27 cellular contexts compared by ENCODE assay signal in the genomic region with DNA sequence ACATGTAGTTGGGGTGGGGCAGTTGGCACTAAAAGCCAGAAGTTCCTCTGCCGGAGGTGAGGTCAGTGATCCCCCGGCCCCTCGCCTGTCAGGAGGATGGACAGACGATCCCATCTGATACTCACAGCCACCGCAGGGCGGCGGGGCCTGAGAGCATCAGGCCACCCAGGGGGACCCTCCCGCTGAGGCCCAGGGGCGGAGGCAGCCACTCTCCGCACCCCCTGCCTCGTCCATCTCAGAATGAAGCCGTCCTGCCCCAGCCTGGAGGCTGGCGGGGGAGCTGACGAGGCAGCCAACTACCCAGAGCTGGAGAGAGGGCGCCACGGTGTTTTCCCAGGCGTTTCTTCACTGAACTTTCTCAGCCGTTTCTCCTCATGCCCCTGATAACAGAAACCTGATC. TPM values are rescaled to one million over a fixed set of nuclear protein-coding genes. Genes with fewer than 3 reads are reported as not detected.
DNase-seq lines count a peak whose midpoint lies in the region; TF ChIP-seq lines count a peak whose summit lies in the region.
"Had no signal": no experiment of that assay in that cellular context is flagged by ENCODE, and none has a peak within 500 bp of the region (broad histone marks: within the 10 kb centered on the region; RNA-seq: fewer than 3 reads in every experiment).

No MANE protein-coding gene starts in this region.

- peaks cover 8% of the 10 kb centered on the region for H3K27me3 Mint-ChIP-seq in osteocyte (ENCODE audit: unreplicated experiment)

- H3K36me3 Mint-ChIP-seq in osteocyte (ENCODE audit: unreplicated experiment) = no peaks in the 10 kb centered on the region
- H3K36me3 Mint-ChIP-seq: activated CD4-positive, alpha-beta memory T cell treated with anti-CD3 and anti-CD28 coated beads for 36 hours; activated naive CD4-positive, alpha-beta T cell treated with anti-CD3 and anti-CD28 coated beads, Interleukin-2, amount 10 ng/mL, durations not matched to agents 7 days and 5 days; stimulated activated memory B cell treated with anti-CD40 and anti-IgM and Interleukin-4, amounts not matched to agents 10 μg/mL and 1 μg/mL and 100 μg/mL, for 72 hours had no signal

- H3K27me3 ChIP-seq in H7 (ENCODE audit: control insufficient read depth, insufficient read depth, low read length) (no peaks in the 10 kb centered on the region), NT2/D1 (ENCODE audit: insufficient read depth, insufficient read length) (peaks cover 27% of the 10 kb centered on the region), vagina (no peaks in the 10 kb centered on the region)

- H3K9me3 ChIP-seq in NT2/D1 (ENCODE audit: insufficient read depth, low read length) = no peaks in the 10 kb centered on the region
- no peaks in the 10 kb centered on the region for H3K9me3 ChIP-seq in vagina
- H3K9me3 ChIP-seq: heart right ventricle, psoas muscle, SJSA1 had no signal

- TF ChIP-seq POLR2A in vagina (IDR thresholded peaks at IDR 0.05) = no peak

- peak overlapping the region; percentile 70 for H3K9ac ChIP-seq in NT2/D1 (ENCODE audit: insufficient read length, low read depth)

- H3K4me1 ChIP-seq in NT2/D1 (ENCODE audit: insufficient read depth, insufficient read length) (peaks cover 36% of the 10 kb centered on the region), vagina (no peaks in the 10 kb centered on the region)
- H3K4me1 ChIP-seq: heart right ventricle, psoas muscle, SJSA1 had no signal

- in situ Hi-C loops in G401 (cut with HindIII; ENCODE audit: low sequenced_read_pairs) = no loop called here

- H3K4me3 ChIP-seq in H7 (ENCODE audit: insufficient read depth, low read depth, low read length) = no peak overlapping the region
- no peak overlapping the region for H3K4me3 ChIP-seq in NT2/D1 (ENCODE audit: insufficient read length, low read depth)
- no peak overlapping the region for H3K4me3 ChIP-seq in vagina
- H3K4me3 ChIP-seq: heart right ventricle, psoas muscle, SJSA1 had no signal

- intact Hi-C loops in vagina (cut with DNase I) = no loop called here

- H3K36me3 ChIP-seq in H7 (replicated peaks; ENCODE audit: control insufficient read depth, insufficient read depth, low read length) (no peaks in the 10 kb centered on the region), NT2/D1 (ENCODE audit: insufficient read depth, insufficient read length, low read length) (no peaks in the 10 kb centered on the region), vagina (no peaks in the 10 kb centered on the region)
- H3K36me3 ChIP-seq: brain microvascular endothelial cell, heart right ventricle, SJSA1 had no signal

- no peak overlapping the region for H3K27ac ChIP-seq in vagina
- H3K27ac ChIP-seq: brain microvascular endothelial cell, heart right ventricle, psoas muscle, SJSA1 had no signal

- TF ChIP-seq CTCF in osteocyte (IDR thresholded peaks at IDR 0.05) = no peak
- no peak for TF ChIP-seq CTCF in vagina (IDR thresholded peaks at IDR 0.05)

- H3K4me3 Mint-ChIP-seq in osteocyte (ENCODE audit: unreplicated experiment) = no peak overlapping the region
- H3K4me3 Mint-ChIP-seq: activated CD4-positive, alpha-beta memory T cell treated with anti-CD3 and anti-CD28 coated beads for 36 hours; activated naive CD4-positive, alpha-beta T cell treated with anti-CD3 and anti-CD28 coated beads, Interleukin-2, amount 10 ng/mL, durations not matched to agents 7 days and 5 days; activated T-helper 1 cell treated with anti-CD3 and anti-CD28 coated beads, Interleukin-12 subunit alpha, Interleukin-12 subunit beta, Interleukin-2, Interleukin-4 antibody, amounts not matched to agents 30 ng/mL and 10 ng/mL and 1 ng/mL, durations not matched to agents 14 hours and 24 hours and 36 hours; CD4-positive, alpha-beta T cell; stimulated activated memory B cell treated with anti-CD40 and anti-IgM and Interleukin-4, amounts not matched to agents 10 μg/mL and 1 μg/mL and 100 μg/mL, for 72 hours had no signal

- no peak overlapping the region for H3K27ac Mint-ChIP-seq in osteocyte (ENCODE audit: unreplicated experiment)
- H3K27ac Mint-ChIP-seq: activated CD4-positive, alpha-beta memory T cell treated with anti-CD3 and anti-CD28 coated beads for 36 hours; activated naive CD4-positive, alpha-beta T cell treated with anti-CD3 and anti-CD28 coated beads, Interleukin-2, amount 10 ng/mL, durations not matched to agents 7 days and 5 days; activated T-helper 1 cell treated with anti-CD3 and anti-CD28 coated beads, Interleukin-12 subunit alpha, Interleukin-12 subunit beta, Interleukin-2, Interleukin-4 antibody, amounts not matched to agents 30 ng/mL and 10 ng/mL and 1 ng/mL, durations not matched to agents 14 hours and 24 hours and 36 hours; CD4-positive, alpha-beta T cell had no signal

- DNase-seq in H7 (peak; percentile 92), NT2/D1 (ENCODE audit: low read depth, low spot score) (no peak), ecto neural progenitor cell (ENCODE audit: low spot score) (peak; percentile 71), osteocyte (ENCODE audit: extremely low spot score, unreplicated experiment) (peak; percentile 85), G401 (ENCODE audit: low spot score) (no peak), vagina (ENCODE audit: extremely low spot score in 2 of 2) (no peak), OCI-M2 (lab: John Stamatoyannopoulos, UW; ENCODE audit: unreplicated experiment) (no peak)
- DNase-seq: activated CD4-positive, alpha-beta memory T cell treated with anti-CD3 and anti-CD28 coated beads for 36 hours; activated CD8-positive, alpha-beta memory T cell treated with anti-CD3 and anti-CD28 coated beads, Interleukin-2, amount 50 U/mL, for 4 hours; activated naive CD4-positive, alpha-beta T cell treated with anti-CD3 and anti-CD28 coated beads, Interleukin-2, amount 10 ng/mL, durations not matched to agents 7 days and 5 days; amniotic stem cell; brain microvascular endothelial cell; CD4-positive, alpha-beta T cell; DMS153; effector CD4-positive, alpha-beta T cell; heart right ventricle; NCI-H1694; psoas muscle; stimulated activated CD4-positive, alpha-beta T cell treated with anti-CD3 and anti-CD28 coated beads, Interleukin-4, amount 100 ng/mL, for 4 hours; substantia nigra; T-helper 1 cell had no signal

- peaks cover 14% of the 10 kb centered on the region for H3K4me1 Mint-ChIP-seq in osteocyte (ENCODE audit: unreplicated experiment)
- H3K4me1 Mint-ChIP-seq: activated naive CD4-positive, alpha-beta T cell treated with anti-CD3 and anti-CD28 coated beads, Interleukin-2, amount 10 ng/mL, durations not matched to agents 7 days and 5 days had no signal

- H3K9me3 Mint-ChIP-seq in osteocyte (ENCODE audit: unreplicated experiment) = no peaks in the 10 kb centered on the region
- H3K9me3 Mint-ChIP-seq: activated CD4-positive, alpha-beta memory T cell treated with anti-CD3 and anti-CD28 coated beads for 36 hours; activated naive CD4-positive, alpha-beta T cell treated with anti-CD3 and anti-CD28 coated beads, Interleukin-2, amount 10 ng/mL, durations not matched to agents 7 days and 5 days; activated T-helper 1 cell treated with anti-CD3 and anti-CD28 coated beads, Interleukin-12 subunit alpha, Interleukin-12 subunit beta, Interleukin-2, Interleukin-4 antibody, amounts not matched to agents 30 ng/mL and 10 ng/mL and 1 ng/mL, durations not matched to agents 14 hours and 24 hours and 36 hours; CD4-positive, alpha-beta T cell; stimulated activated memory B cell treated with anti-CD40 and anti-IgM and Interleukin-4, amounts not matched to agents 10 μg/mL and 1 μg/mL and 100 μg/mL, for 72 hours had no signal

RNA-seq across cellular contexts. Expression of a gene that starts 22.6 kb away (rescaled TPM):
- total RNA-seq in H7 (2014; rRNA removed; shearing (Covaris generic)) = not detected in 2 replicates
- not detected in 2 replicates for total RNA-seq in osteocyte
- total RNA-seq in G401 (2014; rRNA removed; shearing (Covaris generic)) = not detected in 2 replicates
- total RNA-seq in vagina = 7.1 TPM
- total RNA-seq: activated CD4-positive, alpha-beta memory T cell treated with anti-CD3 and anti-CD28 coated beads for 36 hours; activated T-helper 1 cell treated with anti-CD3 and anti-CD28 coated beads, Interleukin-12 subunit alpha, Interleukin-12 subunit beta, Interleukin-2, Interleukin-4 antibody, amounts not matched to agents 30 ng/mL and 10 ng/mL and 1 ng/mL, durations not matched to agents 14 hours and 24 hours and 36 hours; CD4-positive, alpha-beta T cell; epithelial cell of proximal tubule; lung microvascular endothelial cell; NCI-H460; SJSA1 had no signal

RNA-seq across cellular contexts. Expression of a gene that starts 31.0 kb away (rescaled TPM):
- total RNA-seq in H7 (2014; rRNA removed; shearing (Covaris generic)) = 79.9 and 80.2 TPM in 2 replicates
- total RNA-seq in osteocyte = 118 and 131 TPM in 2 replicates
- total RNA-seq in G401 (2014; rRNA removed; shearing (Covaris generic)) = 120 and 144 TPM in 2 replicates
- 51.3 TPM for total RNA-seq in vagina

RNA-seq across cellular contexts. Expression of a gene that starts 38.0 kb away (rescaled TPM):
- not detected in 2 replicates for total RNA-seq in H7 (2014; rRNA removed; shearing (Covaris generic))
- total RNA-seq in osteocyte = not detected in 2 replicates
- not detected in 2 replicates for total RNA-seq in G401 (2014; rRNA removed; shearing (Covaris generic))
- total RNA-seq in vagina = 70.0 TPM
- total RNA-seq: activated CD4-positive, alpha-beta memory T cell treated with anti-CD3 and anti-CD28 coated beads for 36 hours; activated T-helper 1 cell treated with anti-CD3 and anti-CD28 coated beads, Interleukin-12 subunit alpha, Interleukin-12 subunit beta, Interleukin-2, Interleukin-4 antibody, amounts not matched to agents 30 ng/mL and 10 ng/mL and 1 ng/mL, durations not matched to agents 14 hours and 24 hours and 36 hours; epithelial cell of proximal tubule; lung microvascular endothelial cell; NCI-H460; SJSA1 had no signal

RNA-seq across cellular contexts. Expression of a gene that starts 48.5 kb away (rescaled TPM):
- not detected in 2 replicates for total RNA-seq in H7 (2014; rRNA removed; shearing (Covaris generic))
- total RNA-seq in osteocyte (not detected in 2 replicates), vagina (59.7 TPM)
- not detected in 2 replicates for total RNA-seq in G401 (2014; rRNA removed; shearing (Covaris generic))
- total RNA-seq: activated CD4-positive, alpha-beta memory T cell treated with anti-CD3 and anti-CD28 coated beads for 36 hours; activated T-helper 1 cell treated with anti-CD3 and anti-CD28 coated beads, Interleukin-12 subunit alpha, Interleukin-12 subunit beta, Interleukin-2, Interleukin-4 antibody, amounts not matched to agents 30 ng/mL and 10 ng/mL and 1 ng/mL, durations not matched to agents 14 hours and 24 hours and 36 hours; CD4-positive, alpha-beta T cell; epithelial cell of proximal tubule; lung microvascular endothelial cell; NCI-H460; SJSA1 had no signal

RNA-seq across cellular contexts. Expression of a gene that starts 53.4 kb away (rescaled TPM):
- not detected in 2 replicates for total RNA-seq in H7 (2014; rRNA removed; shearing (Covaris generic))
- total RNA-seq in osteocyte (not detected in 2 replicates), vagina (not detected)
- total RNA-seq in G401 (2014; rRNA removed; shearing (Covaris generic)) = not detected in 2 replicates
- total RNA-seq: activated CD4-positive, alpha-beta memory T cell treated with anti-CD3 and anti-CD28 coated beads for 36 hours; activated T-helper 1 cell treated with anti-CD3 and anti-CD28 coated beads, Interleukin-12 subunit alpha, Interleukin-12 subunit beta, Interleukin-2, Interleukin-4 antibody, amounts not matched to agents 30 ng/mL and 10 ng/mL and 1 ng/mL, durations not matched to agents 14 hours and 24 hours and 36 hours; CD4-positive, alpha-beta T cell; epithelial cell of proximal tubule; lung microvascular endothelial cell; NCI-H460; psoas muscle; SJSA1 had no signal

Comparison
In these comparisons a context has a peak if more than half of its experiments do, and no peak if none do; other contexts are left out.
1. DNase-seq: peak in H7 (single experiment), ecto neural progenitor cell (single experiment) and osteocyte (single experiment); none in NT2/D1 (single experiment), G401 (single experiment), vagina (0 of 2) and OCI-M2 (single experiment).
2. RNA of a gene that starts 38.0 kb away (total RNA-seq): 70.0 TPM in vagina (single experiment); not detected in H7, not detected in osteocyte and not detected in G401; every median in the first group is over 10 times any median in the second.